8 cellular contexts compared by ENCODE assay signal in the genomic region with DNA sequence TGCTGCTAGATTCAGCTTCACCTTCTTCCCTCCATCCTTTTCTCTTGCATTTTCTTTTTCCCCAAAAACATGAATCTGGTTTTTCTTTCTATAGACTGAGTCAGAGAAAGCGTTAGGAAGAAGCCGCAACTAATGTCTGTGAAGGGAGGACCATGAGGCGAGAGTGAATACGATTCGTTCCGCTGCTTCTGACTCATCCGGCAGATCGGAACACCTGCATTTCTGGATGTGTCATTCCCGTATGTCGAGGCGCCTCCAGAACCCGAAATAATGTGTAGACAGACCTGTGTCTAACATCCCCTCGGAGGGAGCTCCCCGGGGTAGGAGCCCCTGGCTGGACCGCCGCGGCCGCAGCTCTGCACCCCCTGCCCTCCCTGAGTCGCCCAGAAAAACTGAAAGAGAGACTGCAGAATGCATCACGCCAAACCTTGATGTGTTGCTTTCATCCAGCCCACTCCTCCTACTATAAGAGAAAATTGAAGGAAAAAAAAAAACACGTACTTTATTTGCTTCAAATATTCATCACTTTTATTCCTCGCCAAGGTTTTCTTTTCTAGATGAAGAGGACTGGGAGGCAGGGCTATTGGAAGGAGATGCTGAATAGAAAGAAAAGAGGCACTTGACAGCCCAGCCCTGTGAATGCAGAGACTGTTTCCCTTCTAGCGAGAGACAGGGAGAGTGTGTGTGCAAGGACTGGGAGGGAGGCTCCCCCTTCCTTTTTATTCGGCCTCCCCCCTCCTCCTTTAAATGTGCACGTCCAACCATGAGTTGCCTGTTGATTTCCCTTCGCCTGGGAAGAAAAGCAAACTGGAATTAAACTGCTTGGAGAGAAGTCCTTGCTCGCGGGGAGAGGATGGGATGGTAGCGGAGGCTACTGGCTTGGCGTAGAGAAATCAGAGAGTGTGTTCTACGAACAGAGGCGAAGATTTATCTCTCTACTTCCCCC. TPM values are rescaled to one million over a fixed set of nuclear protein-coding genes. Genes with fewer than 3 reads are reported as not detected.
A peak's percentile ranks its signal among the peaks of the same experiment; 100 is the strongest.
DNase-seq lines count a peak whose midpoint lies in the region; ATAC-seq, FAIRE-seq and TF ChIP-seq lines count a peak whose summit lies in the region.

No MANE protein-coding gene starts in this region.

- intact Hi-C loops in mammary epithelial cell (cut with micrococcal nuclease): no loop called here

- no peaks in the 10 kb centered on the region for H3K36me3 ChIP-seq in CD8-positive, alpha-beta memory T cell (ENCODE audit: insufficient read depth, low read length)
- H3K36me3 ChIP-seq in mammary epithelial cell (ENCODE audit: insufficient read depth, low read length) (no peaks in the 10 kb centered on the region), keratinocyte (ENCODE audit: control insufficient read depth in 2 of 2, extremely low read depth in 1 of 2, insufficient read depth in 2 of 2, low read length in 2 of 2) (no peaks in the 10 kb centered on the region)

- no peak overlapping the region for H3K27ac ChIP-seq in CD8-positive, alpha-beta memory T cell (ENCODE audit: low read depth, low read length)
- no peak overlapping the region for H3K27ac ChIP-seq in mammary epithelial cell (ENCODE audit: insufficient read depth, low read depth, low read length)
- H3K27ac ChIP-seq in keratinocyte (ENCODE audit: control insufficient read depth, insufficient read depth, low read length): no peak overlapping the region

- CTCF ChIA-PET in CD8-positive, alpha-beta memory T cell (lab: Charles Lee): no interaction called here
- CTCF ChIA-PET in mammary epithelial cell (lab: Charles Lee; ENCODE audit: low non-redundant PET): no interaction called here

- peak; percentile 19 for ATAC-seq in stimulated activated effector memory CD8-positive, alpha-beta T cell treated with anti-CD3 and anti-CD28 coated beads, Interleukin-12 subunit alpha, Interleukin-12 subunit beta, amount 100 ng/mL, for 72 hours
- ATAC-seq in HG03135 (IDR thresholded peaks at IDR 0.05; ENCODE audit: unreplicated experiment): no peak

- H3K79me2 ChIP-seq in mammary epithelial cell (ENCODE audit: insufficient read depth, low read length) (no peaks in the 10 kb centered on the region), keratinocyte (ENCODE audit: control insufficient read depth, insufficient read depth, low read length) (no peaks in the 10 kb centered on the region)

- POLR2A ChIA-PET in CD8-positive, alpha-beta memory T cell (lab: Charles Lee): no interaction called here

- H3K9me3 ChIP-seq in CD8-positive, alpha-beta memory T cell (ENCODE audit: low read length): no peaks in the 10 kb centered on the region
- H3K9me3 ChIP-seq in mammary epithelial cell (replicated peaks; ENCODE audit: insufficient read depth, low read length) (peaks cover 10% of the 10 kb centered on the region), keratinocyte (ENCODE audit: control insufficient read depth, low read depth, low read length) (peaks cover 24% of the 10 kb centered on the region)

- H3K36me3 Mint-ChIP-seq in CD8-positive, alpha-beta memory T cell: no peaks in the 10 kb centered on the region
- no peaks in the 10 kb centered on the region for H3K36me3 Mint-ChIP-seq in stimulated activated effector memory CD8-positive, alpha-beta T cell treated with anti-CD3 and anti-CD28 coated beads, Interleukin-12 subunit alpha, Interleukin-12 subunit beta, amount 100 ng/mL, for 72 hours

- peaks cover 0 to 23% (median 7%) of the 10 kb centered on the region in 5 donors for H3K9me3 Mint-ChIP-seq in CD8-positive, alpha-beta memory T cell
- no peaks in the 10 kb centered on the region for H3K9me3 Mint-ChIP-seq in stimulated activated effector memory CD8-positive, alpha-beta T cell treated with anti-CD3 and anti-CD28 coated beads, Interleukin-12 subunit alpha, Interleukin-12 subunit beta, amount 100 ng/mL, for 72 hours

- peaks cover 28 to 36% (median 34%) of the 10 kb centered on the region in 3 donors for H3K4me1 Mint-ChIP-seq in CD8-positive, alpha-beta memory T cell
- peaks cover 32% of the 10 kb centered on the region for H3K4me1 Mint-ChIP-seq in stimulated activated effector memory CD8-positive, alpha-beta T cell treated with anti-CD3 and anti-CD28 coated beads, Interleukin-12 subunit alpha, Interleukin-12 subunit beta, amount 100 ng/mL, for 72 hours

- in situ Hi-C loops in mammary epithelial cell (cut with MboI; ENCODE audit: low sequenced_read_pairs in 2 of 2): no loop called here

- H3K4me2 ChIP-seq in mammary epithelial cell (ENCODE audit: insufficient read depth, low read depth, low read length): peak overlapping the region; percentile 67
- H3K4me2 ChIP-seq in keratinocyte (ENCODE audit: control insufficient read depth, extremely low read depth, insufficient read depth, low read depth, low read length): peak overlapping the region; percentile 27

- no peak for FAIRE-seq in keratinocyte (lab: Jason Lieb, UNC)

- H3K27ac Mint-ChIP-seq in CD8-positive, alpha-beta memory T cell: peak overlapping the region in 3 of 8 donors; percentile 32 to 79 (median 70)
- H3K27ac Mint-ChIP-seq in stimulated activated effector memory CD8-positive, alpha-beta T cell treated with anti-CD3 and anti-CD28 coated beads, Interleukin-12 subunit alpha, Interleukin-12 subunit beta, amount 100 ng/mL, for 72 hours: peak overlapping the region; percentile 10

- peaks cover 11% of the 10 kb centered on the region for H3K4me1 ChIP-seq in CD8-positive, alpha-beta memory T cell (ENCODE audit: insufficient read depth, low read length)
- H3K4me1 ChIP-seq in mammary epithelial cell (ENCODE audit: insufficient read depth, low read length) (peaks cover 6% of the 10 kb centered on the region), keratinocyte (ENCODE audit: control insufficient read depth, extremely low read depth, insufficient read depth, low read length) (no peaks in the 10 kb centered on the region)

- TF ChIP-seq CTCF in mammary epithelial cell (conservative IDR thresholded peaks at IDR 0.05 in 1 of 2, IDR thresholded peaks at IDR 0.05 in 1 of 2; ENCODE audit: extremely low read depth in 1 of 2, insufficient read depth in 1 of 2, low read depth in 1 of 2, low read length in 2 of 2) (no peak), keratinocyte (optimal IDR thresholded peaks at IDR 0.05 in 1 of 3, IDR thresholded peaks at IDR 0.05 in 1 of 3, conservative IDR thresholded peaks at IDR 0.05 in 1 of 3; ENCODE audit: extremely low read depth in 1 of 3, insufficient read depth in 2 of 3, low read length in 3 of 3) (no peak)

- no peak for DNase-seq in CD8-positive, alpha-beta memory T cell
- peak; percentile 37 for DNase-seq in NCI-H1092 (lab: John Stamatoyannopoulos, UW)
- DNase-seq in mammary epithelial cell: peak; percentile 23
- no peak for DNase-seq in keratinocyte (ENCODE audit: low read depth, low spot score)
- DNase-seq in stimulated activated effector memory CD8-positive, alpha-beta T cell treated with anti-CD3 and anti-CD28 coated beads, Interleukin-12 subunit alpha, Interleukin-12 subunit beta, amount 100 ng/mL, for 72 hours (ENCODE audit: low spot score in 2 of 2): no peak
- no peak for DNase-seq in ureter (ENCODE audit: low spot score)
- no peak for DNase-seq in NCI-H2227 (lab: John Stamatoyannopoulos, UW; ENCODE audit: unreplicated experiment)

- dilution Hi-C loops in mammary epithelial cell (cut with HindIII; ENCODE audit: low sequenced_read_pairs) (no loop called here), keratinocyte (cut with MboI; ENCODE audit: extremely low pct_ligation_motif_present, low sequenced_read_pairs) (no loop called here)

- H2AFZ ChIP-seq in mammary epithelial cell (ENCODE audit: low read depth, low read length) (peak overlapping the region; percentile 74), keratinocyte (ENCODE audit: control insufficient read depth, low read length) (no peak overlapping the region)

- BruUV-seq in mammary epithelial cell (replicated peaks; lab: Mats Ljungman, UMichigan): no TSS peak

- H3K9me1 ChIP-seq in keratinocyte (ENCODE audit: control insufficient read depth, extremely low read depth, insufficient read depth, low read length): no peaks in the 10 kb centered on the region

- H3K9ac ChIP-seq in mammary epithelial cell (ENCODE audit: insufficient read depth, low read length): no peak overlapping the region
- no peak overlapping the region for H3K9ac ChIP-seq in keratinocyte (ENCODE audit: control insufficient read depth, extremely low read depth, insufficient read depth, low read length)

- peaks cover 10% of the 10 kb centered on the region for H3K27me3 ChIP-seq in CD8-positive, alpha-beta memory T cell (ENCODE audit: insufficient read depth, low read length, poor library complexity, severe bottlenecking)
- peaks cover 30% of the 10 kb centered on the region for H3K27me3 ChIP-seq in mammary epithelial cell (ENCODE audit: insufficient read depth, low read length)
- peaks cover 57% of the 10 kb centered on the region for H3K27me3 ChIP-seq in keratinocyte (ENCODE audit: control insufficient read depth, extremely low read depth, insufficient read depth, low read length)

- H3K4me3 ChIP-seq in CD8-positive, alpha-beta memory T cell (ENCODE audit: low read length): peak overlapping the region; percentile 37
- H3K4me3 ChIP-seq in mammary epithelial cell (replicated peaks in 1 of 3; ENCODE audit: insufficient read depth in 1 of 3, low read depth in 2 of 3, low read length in 3 of 3): peak overlapping the region in 2 of 3 experiments; percentile 23 to 39
- peak overlapping the region in 1 of 3 experiments; percentile 46 for H3K4me3 ChIP-seq in keratinocyte (ENCODE audit: control insufficient read depth in 2 of 3, extremely low read depth in 1 of 3, insufficient read depth in 2 of 3, low read depth in 1 of 3, low read length in 3 of 3)

- under 1% methylated on average over 16 of the region's 32 CpGs for WGBS in mammary epithelial cell (ENCODE audit: low coverage, missing lambda C conversion rate)

- H3K27me3 Mint-ChIP-seq in CD8-positive, alpha-beta memory T cell: peaks cover 33 to 52% of the 10 kb centered on the region in 2 donors

- H4K20me1 ChIP-seq in mammary epithelial cell (ENCODE audit: insufficient read depth, low read length) (no peaks in the 10 kb centered on the region), keratinocyte (ENCODE audit: control insufficient read depth, extremely low read depth, insufficient read depth, low read length) (no peaks in the 10 kb centered on the region)

- peak overlapping the region; percentile 64 to 90 (median 85) for H3K4me3 Mint-ChIP-seq in CD8-positive, alpha-beta memory T cell
- peak overlapping the region; percentile 71 for H3K4me3 Mint-ChIP-seq in stimulated activated effector memory CD8-positive, alpha-beta T cell treated with anti-CD3 and anti-CD28 coated beads, Interleukin-12 subunit alpha, Interleukin-12 subunit beta, amount 100 ng/mL, for 72 hours

RNA-seq across cellular contexts. Expression of gene PCDH17, which starts 0.6 kb away (rescaled TPM):
- total RNA-seq in CD8-positive, alpha-beta memory T cell: not detected
- not detected for polyA plus RNA-seq in CD8-positive, alpha-beta memory T cell
- not detected for total RNA-seq in mammary epithelial cell
- polyA plus RNA-seq in mammary epithelial cell: not detected
- polyA minus RNA-seq in mammary epithelial cell: not detected
- polyA plus RNA-seq in keratinocyte: not detected in 3 replicates
- not detected for polyA plus RNA-seq in keratinocyte (2011; ENCODE audit: low read depth)
- not detected in 2 replicates for polyA plus RNA-seq in keratinocyte (2011; cell fraction: cytosol; rRNA removed)
- polyA plus RNA-seq in keratinocyte (2011; cell fraction: nucleus; rRNA removed): not detected in 2 replicates
- polyA plus RNA-seq in keratinocyte (2012; ENCODE audit: low replicate concordance): not detected in 2 replicates
- polyA minus RNA-seq in keratinocyte: not detected in 3 replicates
- not detected for polyA minus RNA-seq in keratinocyte (2011; cell fraction: cytosol; rRNA and poly(A)+ RNA removed)
- not detected in 2 replicates for polyA minus RNA-seq in keratinocyte (2011; cell fraction: nucleus; rRNA and poly(A)+ RNA removed)
- 8.1 TPM for total RNA-seq in ureter

Comparison
In these comparisons a context has a peak if more than half of its experiments do, and no peak if none do; other contexts are left out.
1. DNase-seq: peak in NCI-H1092 (single experiment) and mammary epithelial cell (single experiment); none in CD8-positive, alpha-beta memory T cell (0 of 5), keratinocyte (single experiment), stimulated activated effector memory CD8-positive, alpha-beta T cell treated with anti-CD3 and anti-CD28 coated beads, Interleukin-12 subunit alpha, Interleukin-12 subunit beta, amount 100 ng/mL, for 72 hours (0 of 2), ureter (single experiment) and NCI-H2227 (single experiment).